Comparison of ENCODE assay signal across 7 cellular contexts in the genomic region with DNA sequence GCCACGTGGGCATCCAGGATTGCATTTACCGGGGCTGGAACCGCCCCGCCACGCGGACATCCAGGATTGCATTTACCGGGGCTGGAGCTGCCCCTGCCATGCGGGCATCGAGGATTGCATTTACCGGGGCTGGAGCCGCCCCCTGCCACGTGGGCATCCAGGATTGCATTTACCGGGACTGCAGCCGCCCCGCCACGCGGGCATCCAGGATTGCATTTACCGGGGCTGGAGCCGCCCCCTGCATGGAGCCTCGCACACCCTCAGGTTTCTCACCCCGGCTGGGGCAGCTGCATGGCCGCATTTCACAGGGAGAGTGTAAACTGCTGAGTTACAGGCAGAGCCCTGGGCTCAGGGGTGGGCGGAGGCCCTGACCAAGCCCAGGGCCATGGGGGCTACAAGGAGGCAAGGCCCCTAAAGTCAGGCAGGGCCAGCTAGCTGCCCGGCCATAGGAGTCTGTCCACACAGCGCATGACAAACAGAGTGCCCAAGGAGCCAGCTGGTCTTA.
"Had no signal": no experiment of that assay in that cellular context is flagged by ENCODE, and none has a peak within 500 bp of the region (broad histone marks: within the 10 kb centered on the region; RNA-seq: fewer than 3 reads in every experiment).

No MANE protein-coding gene starts in this region.

- H3K4me1 Mint-ChIP-seq: IgD-negative memory B cell had no signal

- DNase-seq: IMR-90, KBM-7, KG1 had no signal

- H3K4me3 Mint-ChIP-seq: IgD-negative memory B cell had no signal

- H3K4me3 ChIP-seq: K562 had no signal

- H3K27ac ChIP-seq: HL-60 had no signal

- H3K27ac Mint-ChIP-seq: IgD-negative memory B cell had no signal

- FAIRE-seq: HTR-8/SVneo, K562 had no signal

- ATAC-seq: K562 had no signal

- H3K9me3 Mint-ChIP-seq: IgD-negative memory B cell had no signal

- H3K36me3 Mint-ChIP-seq: IgD-negative memory B cell had no signal
